Comparison of ENCODE assay signal across 1 cellular context in the genomic region with DNA sequence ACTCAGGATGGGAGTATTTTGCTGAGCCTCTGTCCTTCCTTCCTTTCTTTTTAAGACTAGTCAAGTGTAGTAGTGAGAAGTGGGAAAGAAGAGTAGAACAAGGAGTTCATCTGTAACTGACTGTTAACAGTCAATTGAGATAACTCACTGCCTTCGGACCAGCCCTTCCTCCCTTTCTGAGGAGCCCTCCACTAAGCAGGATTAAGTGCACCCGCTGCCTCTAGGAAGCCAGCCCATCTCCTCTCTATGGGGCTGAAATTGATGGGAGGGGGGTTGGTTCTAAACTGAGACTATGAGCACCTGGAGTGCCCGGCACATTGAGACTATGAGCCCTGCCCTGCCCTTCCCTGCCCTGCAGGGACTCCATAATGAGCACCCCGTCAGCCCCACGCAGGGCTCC.
A peak's percentile ranks its signal among the peaks of the same experiment; 100 is the strongest.
TF ChIP-seq lines count a peak whose summit lies in the region.

No MANE protein-coding gene starts in this region.

TF ChIP-seq in K562, 482 proteins besides CTCF, POLR2A, EP300 and RAD21:
- TF ChIP-seq, protein P1, sequence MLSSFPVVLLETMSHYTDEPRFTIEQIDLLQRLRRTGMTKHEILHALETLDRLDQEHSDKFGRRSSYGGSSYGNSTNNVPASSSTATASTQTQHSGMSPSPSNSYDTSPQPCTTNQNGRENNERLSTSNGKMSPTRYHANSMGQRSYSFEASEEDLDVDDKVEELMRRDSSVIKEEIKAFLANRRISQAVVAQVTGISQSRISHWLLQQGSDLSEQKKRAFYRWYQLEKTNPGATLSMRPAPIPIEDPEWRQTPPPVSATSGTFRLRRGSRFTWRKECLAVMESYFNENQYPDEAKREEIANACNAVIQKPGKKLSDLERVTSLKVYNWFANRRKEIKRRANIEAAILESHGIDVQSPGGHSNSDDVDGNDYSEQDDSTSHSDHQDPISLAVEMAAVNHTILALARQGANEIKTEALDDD (IDR thresholded peaks at IDR 0.05) = peak; percentile 53; the same call in 1 of the 2 replicates
- TF ChIP-seq, protein P2, sequence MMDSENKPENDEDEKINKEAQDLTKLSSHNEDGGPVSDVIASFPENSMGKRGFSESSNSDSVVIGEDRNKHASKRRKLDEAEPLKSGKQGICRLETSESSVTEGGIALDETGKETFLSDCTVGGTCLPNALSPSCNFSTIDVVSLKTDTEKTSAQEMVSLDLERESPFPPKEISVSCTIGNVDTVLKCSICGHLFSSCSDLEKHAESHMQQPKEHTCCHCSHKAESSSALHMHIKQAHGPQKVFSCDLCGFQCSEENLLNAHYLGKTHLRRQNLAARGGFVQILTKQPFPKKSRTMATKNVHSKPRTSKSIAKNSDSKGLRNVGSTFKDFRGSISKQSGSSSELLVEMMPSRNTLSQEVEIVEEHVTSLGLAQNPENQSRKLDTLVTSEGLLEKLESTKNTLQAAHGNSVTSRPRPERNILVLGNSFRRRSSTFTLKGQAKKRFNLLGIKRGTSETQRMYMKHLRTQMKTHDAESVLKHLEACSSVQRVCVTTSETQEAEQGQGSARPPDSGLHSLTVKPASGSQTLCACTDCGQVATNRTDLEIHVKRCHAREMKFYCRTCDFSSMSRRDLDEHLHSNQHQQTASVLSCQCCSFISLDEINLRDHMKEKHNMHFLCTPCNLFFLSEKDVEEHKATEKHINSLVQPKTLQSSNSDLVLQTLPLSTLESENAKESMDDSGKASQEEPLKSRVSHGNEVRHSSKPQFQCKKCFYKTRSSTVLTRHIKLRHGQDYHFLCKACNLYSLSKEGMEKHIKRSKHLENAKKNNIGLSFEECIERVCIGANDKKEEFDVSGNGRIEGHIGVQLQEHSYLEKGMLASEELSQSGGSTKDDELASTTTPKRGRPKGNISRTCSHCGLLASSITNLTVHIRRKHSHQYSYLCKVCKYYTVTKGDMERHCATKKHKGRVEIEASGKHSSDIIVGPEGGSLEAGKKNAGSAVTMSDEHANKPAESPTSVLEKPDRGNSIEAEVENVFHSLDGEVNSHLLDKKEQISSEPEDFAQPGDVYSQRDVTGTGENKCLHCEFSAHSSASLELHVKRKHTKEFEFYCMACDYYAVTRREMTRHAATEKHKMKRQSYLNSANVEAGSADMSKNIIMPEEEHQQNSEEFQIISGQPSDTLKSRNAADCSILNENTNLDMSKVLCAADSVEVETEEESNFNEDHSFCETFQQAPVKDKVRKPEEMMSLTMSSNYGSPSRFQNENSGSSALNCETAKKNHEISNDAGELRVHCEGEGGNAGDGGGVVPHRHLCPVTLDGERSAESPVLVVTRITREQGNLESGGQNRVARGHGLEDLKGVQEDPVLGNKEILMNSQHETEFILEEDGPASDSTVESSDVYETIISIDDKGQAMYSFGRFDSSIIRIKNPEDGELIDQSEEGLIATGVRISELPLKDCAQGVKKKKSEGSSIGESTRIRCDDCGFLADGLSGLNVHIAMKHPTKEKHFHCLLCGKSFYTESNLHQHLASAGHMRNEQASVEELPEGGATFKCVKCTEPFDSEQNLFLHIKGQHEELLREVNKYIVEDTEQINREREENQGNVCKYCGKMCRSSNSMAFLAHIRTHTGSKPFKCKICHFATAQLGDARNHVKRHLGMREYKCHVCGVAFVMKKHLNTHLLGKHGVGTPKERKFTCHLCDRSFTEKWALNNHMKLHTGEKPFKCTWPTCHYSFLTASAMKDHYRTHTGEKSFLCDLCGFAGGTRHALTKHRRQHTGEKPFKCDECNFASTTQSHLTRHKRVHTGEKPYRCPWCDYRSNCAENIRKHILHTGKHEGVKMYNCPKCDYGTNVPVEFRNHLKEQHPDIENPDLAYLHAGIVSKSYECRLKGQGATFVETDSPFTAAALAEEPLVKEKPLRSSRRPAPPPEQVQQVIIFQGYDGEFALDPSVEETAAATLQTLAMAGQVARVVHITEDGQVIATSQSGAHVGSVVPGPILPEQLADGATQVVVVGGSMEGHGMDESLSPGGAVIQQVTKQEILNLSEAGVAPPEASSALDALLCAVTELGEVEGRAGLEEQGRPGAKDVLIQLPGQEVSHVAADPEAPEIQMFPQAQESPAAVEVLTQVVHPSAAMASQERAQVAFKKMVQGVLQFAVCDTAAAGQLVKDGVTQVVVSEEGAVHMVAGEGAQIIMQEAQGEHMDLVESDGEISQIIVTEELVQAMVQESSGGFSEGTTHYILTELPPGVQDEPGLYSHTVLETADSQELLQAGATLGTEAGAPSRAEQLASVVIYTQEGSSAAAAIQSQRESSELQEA (IDR thresholded peaks at IDR 0.05; ENCODE audit: low read depth) = no peak
